ENCODE assay signal across 24 cellular contexts in the genomic region with DNA sequence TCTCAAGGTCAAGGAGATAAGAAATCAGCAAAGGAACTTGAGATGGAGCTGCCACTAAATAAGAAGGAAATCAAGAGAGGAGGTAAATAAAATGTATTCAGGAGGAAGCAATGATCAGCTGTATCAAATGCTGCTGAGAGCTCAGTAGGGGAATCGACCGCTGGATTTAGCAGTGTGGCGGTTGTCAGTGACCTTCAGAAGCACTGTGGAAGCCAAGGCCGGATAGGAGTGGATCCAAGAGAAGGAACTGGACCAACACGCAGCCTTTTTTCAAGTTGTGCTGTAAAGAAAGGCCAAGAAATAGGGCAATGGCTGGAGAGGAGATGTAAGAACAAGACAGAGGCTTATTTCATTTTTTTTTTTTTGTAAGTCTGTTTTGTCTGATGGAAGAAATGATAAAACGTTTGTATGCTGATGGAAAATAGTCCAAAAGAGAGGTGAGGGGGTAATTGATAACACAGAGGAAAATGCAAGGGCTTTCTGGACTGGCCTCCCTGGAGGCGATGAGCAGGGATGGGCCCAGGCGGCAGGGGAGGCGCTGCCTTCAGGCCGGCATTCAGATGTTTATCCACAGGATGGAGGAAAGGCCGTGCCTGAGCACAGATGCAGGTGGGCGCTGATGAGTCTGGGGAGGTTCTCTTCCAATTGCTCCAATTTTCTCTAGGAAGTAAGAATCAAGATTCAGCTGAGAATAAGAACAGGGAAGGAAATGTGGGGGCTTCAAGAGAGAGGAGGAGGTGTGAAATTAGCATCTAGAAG. TPM values are rescaled to one million over a fixed set of nuclear protein-coding genes. Genes with fewer than 3 reads are reported as not detected.
DNase-seq lines count a peak whose midpoint lies in the region; ATAC-seq, FAIRE-seq and TF ChIP-seq lines count a peak whose summit lies in the region.
"Had no signal": no experiment of that assay in that cellular context is flagged by ENCODE, and none has a peak within 500 bp of the region (broad histone marks: within the 10 kb centered on the region; RNA-seq: fewer than 3 reads in every experiment).

No MANE protein-coding gene starts in this region.

- no peak overlapping the region for H3K4me3 ChIP-seq in astrocyte (ENCODE audit: insufficient read depth, low read depth, low read length)
- H3K4me3 ChIP-seq: SJSA1 had no signal

- H2AFZ ChIP-seq in astrocyte (ENCODE audit: low read depth, low read length): no peak overlapping the region

- TF ChIP-seq CTCF in astrocyte (IDR thresholded peaks at IDR 0.05; ENCODE audit: insufficient read depth, low read depth, low read length): no peak
- no peak for TF ChIP-seq CTCF in progenitor cell of endocrine pancreas (IDR thresholded peaks at IDR 0.05; ENCODE audit: unreplicated experiment)

- no peaks in the 10 kb centered on the region for H3K4me1 ChIP-seq in astrocyte (ENCODE audit: insufficient read depth, low read length)
- H3K4me1 ChIP-seq: SJSA1 had no signal

- H3K4me3 Mint-ChIP-seq in T-helper 17 cell (no peak overlapping the region), astrocyte (ENCODE audit: unreplicated experiment) (no peak overlapping the region), progenitor cell of endocrine pancreas (ENCODE audit: low read depth) (no peak overlapping the region)
- H3K4me3 Mint-ChIP-seq: B cell; CD8-positive, alpha-beta T cell had no signal

- H3K36me3 Mint-ChIP-seq in T-helper 17 cell (ENCODE audit: low read depth) (peaks cover 15% of the 10 kb centered on the region), astrocyte (ENCODE audit: low read depth, unreplicated experiment) (no peaks in the 10 kb centered on the region), progenitor cell of endocrine pancreas (ENCODE audit: insufficient read depth) (no peaks in the 10 kb centered on the region)
- H3K36me3 Mint-ChIP-seq: CD8-positive, alpha-beta T cell had no signal

- DNase-seq in T-helper 17 cell (no peak), astrocyte (ENCODE audit: low read depth) (no peak), left ventricle myocardium superior (no peak), progenitor cell of endocrine pancreas (ENCODE audit: low spot score, unreplicated experiment) (no peak), NOMO-1 (lab: John Stamatoyannopoulos, UW; ENCODE audit: unreplicated experiment in 2 of 2) (no peak), Ammon's horn (ENCODE audit: low spot score) (no peak)
- no peak for DNase-seq in activated effector memory CD4-positive, alpha-beta T cell treated with anti-CD3 and anti-CD28 coated beads, Interleukin-2, amount 50 U/mL, for 16 hours
- DNase-seq: CD8-positive, alpha-beta T cell; DMS 273 treated with DMSO at 0.1 percent for 48 hours; DMS79 treated with DMSO at 0.1 percent for 48 hours; IMR-90; MM.1S; NCI-H2029 treated with DMSO at 0.1 percent for 48 hours; NCI-H226; NCI-H510A treated with DMSO at 0.1 percent for 48 hours; PC-3 had no signal

- H3K4me1 Mint-ChIP-seq in T-helper 17 cell: peaks cover 7% of the 10 kb centered on the region
- no peaks in the 10 kb centered on the region for H3K4me1 Mint-ChIP-seq in astrocyte (ENCODE audit: low read depth, unreplicated experiment)
- peaks cover 21% of the 10 kb centered on the region for H3K4me1 Mint-ChIP-seq in progenitor cell of endocrine pancreas (ENCODE audit: low read depth)
- H3K4me1 Mint-ChIP-seq: B cell had no signal

- peaks cover 45% of the 10 kb centered on the region for H3K27me3 ChIP-seq in astrocyte (ENCODE audit: insufficient read depth, low read length)

- peak overlapping the region; percentile 81 for H3K27ac Mint-ChIP-seq in T-helper 17 cell
- peak overlapping the region; percentile 4 for H3K27ac Mint-ChIP-seq in astrocyte (ENCODE audit: unreplicated experiment)
- H3K27ac Mint-ChIP-seq in progenitor cell of endocrine pancreas: peak overlapping the region; percentile 34
- H3K27ac Mint-ChIP-seq: B cell; CD8-positive, alpha-beta T cell had no signal

- FAIRE-seq in astrocyte (lab: Jason Lieb, UNC): no peak
- FAIRE-seq: GM12892 had no signal

- H3K36me3 ChIP-seq in astrocyte (ENCODE audit: insufficient read depth, low read length): no peaks in the 10 kb centered on the region
- H3K36me3 ChIP-seq: SJSA1 had no signal

- H3K9ac ChIP-seq in astrocyte (ENCODE audit: low read length): no peak overlapping the region
- H3K9ac ChIP-seq: KMS-11 had no signal

- H3K9me3 Mint-ChIP-seq in astrocyte (ENCODE audit: unreplicated experiment) (peaks cover 2% of the 10 kb centered on the region), progenitor cell of endocrine pancreas (ENCODE audit: low read depth) (no peaks in the 10 kb centered on the region)
- H3K9me3 Mint-ChIP-seq: CD8-positive, alpha-beta T cell had no signal

- peaks cover 86% of the 10 kb centered on the region for H3K27me3 Mint-ChIP-seq in T-helper 17 cell
- H3K27me3 Mint-ChIP-seq in astrocyte (ENCODE audit: low read depth, unreplicated experiment): peaks cover 79% of the 10 kb centered on the region
- peaks cover 53% of the 10 kb centered on the region for H3K27me3 Mint-ChIP-seq in progenitor cell of endocrine pancreas

- no peak overlapping the region for H3K4me2 ChIP-seq in astrocyte (ENCODE audit: low read length)
- H3K4me2 ChIP-seq: KMS-11 had no signal

- H3K9me3 ChIP-seq in T-helper 17 cell (ENCODE audit: control insufficient read depth, low read length, poor library complexity, severe bottlenecking) (no peaks in the 10 kb centered on the region), astrocyte (ENCODE audit: insufficient read depth, low read depth, low read length) (no peaks in the 10 kb centered on the region)
- H3K9me3 ChIP-seq: SJSA1 had no signal

- ATAC-seq in T-helper 17 cell (no peak), left ventricle myocardium superior (peak; percentile 72)
- ATAC-seq: CD8-positive, alpha-beta T cell; HCT116; PC-3 had no signal

- H3K27ac ChIP-seq in astrocyte (ENCODE audit: low read depth, low read length): no peak overlapping the region
- H3K27ac ChIP-seq: C4-2B, KMS-11, SJSA1 had no signal

- intact Hi-C loops in left ventricle myocardium superior (cut with micrococcal nuclease): no loop called here

- H3K79me2 ChIP-seq in astrocyte (ENCODE audit: insufficient read depth, low read length): no peaks in the 10 kb centered on the region

- H4K20me1 ChIP-seq in astrocyte (ENCODE audit: insufficient read depth, low read length): no peaks in the 10 kb centered on the region

RNA-seq across cellular contexts. Expression of gene FAM43B, which starts 17.5 kb away (rescaled TPM):
- total RNA-seq in T-helper 17 cell (not detected), astrocyte (0.22 and 0.27 TPM in 2 replicates), left ventricle myocardium superior (2.5 TPM), progenitor cell of endocrine pancreas (0.10 and 0.16 TPM in 2 replicates)
- total RNA-seq: A673; B cell; CD8-positive, alpha-beta T cell; IMR-90; SJSA1 had no signal

RNA-seq across cellular contexts. Expression of gene MUL1, which starts 26.9 kb away (rescaled TPM):
- total RNA-seq in T-helper 17 cell (10 to 100 TPM; 14.7 to 21.8 TPM), astrocyte (30.1 and 32.5 TPM in 2 replicates), left ventricle myocardium superior (45.0 TPM), progenitor cell of endocrine pancreas (23.2 and 25.1 TPM in 2 replicates)

RNA-seq across cellular contexts. Expression of gene CAMK2N1, which starts 48.8 kb away (rescaled TPM):
- total RNA-seq in T-helper 17 cell (1 to 10 TPM; 5.3 to 6.3 TPM), astrocyte (17.5 and 18.9 TPM in 2 replicates), left ventricle myocardium superior (9.9 TPM), progenitor cell of endocrine pancreas (67.2 and 69.2 TPM in 2 replicates)

RNA-seq across cellular contexts. Expression of gene CDA, which starts 54.1 kb away (rescaled TPM):
- total RNA-seq in T-helper 17 cell (1 to 10 TPM in 1 of 2 donors, not detected in 1; 1.1 TPM), astrocyte (not detected in 2 replicates), left ventricle myocardium superior (2.9 TPM), progenitor cell of endocrine pancreas (not detected in 2 replicates)
- total RNA-seq: A673; B cell; CD8-positive, alpha-beta T cell; H4; SJSA1 had no signal

Comparison
In these comparisons a context has a peak if more than half of its experiments do, and no peak if none do; other contexts are left out.
1. H3K27ac Mint-ChIP-seq: peak in every context shown above with its lines; median percentile 81 in T-helper 17 cell; 34 in progenitor cell of endocrine pancreas; 4 in astrocyte.